Comparison of ENCODE assay signal across 8 cellular contexts in the genomic region with DNA sequence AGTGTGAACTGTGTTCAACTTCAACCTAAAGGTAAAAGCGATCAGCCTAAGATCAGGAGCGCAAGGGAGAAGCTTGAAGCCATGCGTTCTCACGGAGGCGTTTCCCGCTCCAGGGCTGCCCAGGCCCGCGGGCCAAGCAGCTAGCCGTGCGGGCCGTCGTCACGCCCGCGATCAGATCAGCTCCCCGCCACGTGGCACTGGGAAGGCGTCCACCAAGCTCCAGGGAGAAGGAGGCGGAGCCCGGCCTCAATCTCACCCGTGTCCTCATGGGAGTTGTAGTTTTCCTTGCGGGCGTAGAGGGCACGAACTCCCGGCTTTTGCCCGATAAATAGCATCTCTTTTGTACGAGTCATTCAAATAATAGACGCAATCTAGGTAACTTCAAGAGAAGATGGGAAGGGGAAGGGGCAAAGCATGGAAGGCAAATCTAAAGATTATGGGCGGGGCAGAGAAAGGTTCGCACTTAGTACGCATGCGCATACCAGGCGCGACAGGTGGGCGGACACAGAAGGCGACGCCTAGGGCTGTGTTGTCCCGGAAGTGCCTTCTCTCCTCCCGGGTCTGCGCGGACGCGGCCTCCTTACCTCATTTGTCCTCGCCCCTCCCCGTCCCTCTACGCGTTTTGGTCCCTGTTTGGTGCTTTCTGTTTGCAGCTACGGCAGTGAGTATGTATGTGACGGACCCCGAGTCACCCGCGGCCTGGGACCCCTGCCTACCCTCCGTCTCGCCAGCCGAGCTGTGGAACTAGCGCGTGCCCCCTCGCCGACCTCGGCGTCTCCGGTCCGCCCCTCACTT. TPM values are rescaled to one million over a fixed set of nuclear protein-coding genes. Genes with fewer than 3 reads are reported as not detected.
DNase-seq lines count a peak whose midpoint lies in the region; ATAC-seq and TF ChIP-seq lines count a peak whose summit lies in the region.

No MANE protein-coding gene starts in this region.

- ATAC-seq in GM18873 (IDR thresholded peaks at IDR 0.05; ENCODE audit: low FRiP score, unreplicated experiment) (peak; percentile 51), HG03135 (IDR thresholded peaks at IDR 0.05; ENCODE audit: unreplicated experiment) (peak; percentile 91)

- H3K9me3 ChIP-seq in WERI-Rb-1 (ENCODE audit: severe bottlenecking) (no peaks in the 10 kb centered on the region), mammary epithelial cell (replicated peaks; ENCODE audit: insufficient read depth, low read length) (peaks cover 4% of the 10 kb centered on the region), iPS-20b (ENCODE audit: insufficient read depth, low read depth, low read length) (0 out of 2 replicates have a peak, but pooled peaks cover 5% of the 10 kb centered on the region), skeletal muscle tissue (ENCODE audit: control insufficient read depth in 3 of 3, low read length in 3 of 3) (no peaks in the 10 kb centered on the region)

- H3K27me3 ChIP-seq in WERI-Rb-1 (ENCODE audit: insufficient read depth, low read depth, severe bottlenecking), result no peaks in the 10 kb centered on the region
- no peaks in the 10 kb centered on the region for H3K27me3 ChIP-seq in mammary epithelial cell (ENCODE audit: insufficient read depth, low read length)
- H3K27me3 ChIP-seq in iPS-20b (ENCODE audit: insufficient read depth, low read length), result peaks cover 11% of the 10 kb centered on the region
- H3K27me3 ChIP-seq in skeletal muscle tissue (ENCODE audit: control insufficient read depth in 3 of 3, insufficient read depth in 3 of 3, low read length in 3 of 3), result no peaks in the 10 kb centered on the region

- CTCF ChIA-PET in mammary epithelial cell (lab: Charles Lee; ENCODE audit: low non-redundant PET), result no interaction called here

- H3K27ac ChIP-seq in WERI-Rb-1, result peak overlapping the region; percentile 77
- peak overlapping the region; percentile 68 for H3K27ac ChIP-seq in mammary epithelial cell (ENCODE audit: insufficient read depth, low read depth, low read length)
- no peak overlapping the region for H3K27ac ChIP-seq in iPS-20b (ENCODE audit: low read length)
- H3K27ac ChIP-seq in skeletal muscle tissue (ENCODE audit: low read depth, low read length), result peak overlapping the region; percentile 90

- peaks cover 41% of the 10 kb centered on the region for H3K79me2 ChIP-seq in mammary epithelial cell (ENCODE audit: insufficient read depth, low read length)

- peak overlapping the region; percentile 100 for H2AFZ ChIP-seq in mammary epithelial cell (ENCODE audit: low read depth, low read length)

- H3K4me1 ChIP-seq in mammary epithelial cell (ENCODE audit: insufficient read depth, low read length) (peaks cover 9% of the 10 kb centered on the region), iPS-20b (ENCODE audit: insufficient read depth, low read length) (no peaks in the 10 kb centered on the region), skeletal muscle tissue (ENCODE audit: control insufficient read depth in 3 of 3, insufficient read depth in 3 of 3, low read length in 3 of 3) (peaks cover 3 to 13% (median 13%) of the 10 kb centered on the region in 3 donors)

- DNase-seq in ACHN (peak; percentile 90), NCI-H2196 treated with DMSO at 0.1 percent for 48 hours (lab: John Stamatoyannopoulos, UW; ENCODE audit: unreplicated experiment) (peak; percentile 95), WERI-Rb-1 (peak; percentile 96), mammary epithelial cell (peak; percentile 88)

- no peaks in the 10 kb centered on the region for H4K20me1 ChIP-seq in mammary epithelial cell (ENCODE audit: insufficient read depth, low read length)

- WGBS in mammary epithelial cell (ENCODE audit: low coverage, missing lambda C conversion rate), result 4% methylated on average over 30 of the region's 63 CpGs

- dilution Hi-C loops in mammary epithelial cell (cut with HindIII; ENCODE audit: low sequenced_read_pairs), result no loop called here

- in situ Hi-C loops in ACHN (cut with HindIII; ENCODE audit: low pct_ligation_motif_present, low pct_unique_long_range_greater_than_20kb, low sequenced_read_pairs) (no loop called here), mammary epithelial cell (cut with MboI; ENCODE audit: low sequenced_read_pairs in 2 of 2) (no loop called here)

- H3K36me3 ChIP-seq in WERI-Rb-1, result no peaks in the 10 kb centered on the region
- no peaks in the 10 kb centered on the region for H3K36me3 ChIP-seq in mammary epithelial cell (ENCODE audit: insufficient read depth, low read length)
- H3K36me3 ChIP-seq in iPS-20b (ENCODE audit: insufficient read depth, low read depth, low read length), result no peaks in the 10 kb centered on the region
- no peaks in the 10 kb centered on the region for H3K36me3 ChIP-seq in skeletal muscle tissue (ENCODE audit: control insufficient read depth in 3 of 3, insufficient read depth in 3 of 3, low read length in 3 of 3)

- TF ChIP-seq CTCF in WERI-Rb-1 (IDR thresholded peaks at IDR 0.05; ENCODE audit: low read depth, low read length) (no peak), mammary epithelial cell (conservative IDR thresholded peaks at IDR 0.05 in 1 of 2, IDR thresholded peaks at IDR 0.05 in 1 of 2; ENCODE audit: extremely low read depth in 1 of 2, insufficient read depth in 1 of 2, low read depth in 1 of 2, low read length in 2 of 2) (no peak)

- H3K4me3 ChIP-seq in WERI-Rb-1 (ENCODE audit: low read depth, low read length) (peak overlapping the region; percentile 85), mammary epithelial cell (replicated peaks in 1 of 3; ENCODE audit: insufficient read depth in 1 of 3, low read depth in 2 of 3, low read length in 3 of 3) (peak overlapping the region; percentile 79 to 96 (median 92)), iPS-20b (ENCODE audit: low read length) (peak overlapping the region; percentile 79), skeletal muscle tissue (ENCODE audit: low read length in 3 of 3) (peak overlapping the region; percentile 95 to 98 (median 95))

- no TSS peak for BruUV-seq in mammary epithelial cell (replicated peaks; lab: Mats Ljungman, UMichigan)

- intact Hi-C loops in mammary epithelial cell (cut with micrococcal nuclease), result loop anchor here (2.0 kb wide), 1 partner anchor 41 kb away; the partner anchor contains the start of gene ZCCHC7

- H3K9ac ChIP-seq in mammary epithelial cell (ENCODE audit: insufficient read depth, low read length) (peak overlapping the region; percentile 76), iPS-20b (ENCODE audit: low read depth, low read length) (peak overlapping the region; percentile 83; the same call in 1 of the 2 replicates), skeletal muscle tissue (ENCODE audit: low read depth in 1 of 3, low read length in 3 of 3) (peak overlapping the region; percentile 89 to 97 (median 95))

- peak overlapping the region; percentile 82 for H3K4me2 ChIP-seq in mammary epithelial cell (ENCODE audit: insufficient read depth, low read depth, low read length)

RNA-seq across cellular contexts. Expression of gene ZCCHC7, which starts 40.8 kb away (rescaled TPM):
- total RNA-seq in mammary epithelial cell (10 to 100 TPM; 15.8 to 25.5 TPM), skeletal muscle tissue (30.8 TPM)
- polyA plus RNA-seq in mammary epithelial cell, result 11.5 TPM
- polyA minus RNA-seq in mammary epithelial cell, result 15.9 TPM

RNA-seq across cellular contexts. Expression of gene PAX5, which starts 45.5 kb away (rescaled TPM):
- total RNA-seq in mammary epithelial cell (not detected), skeletal muscle tissue (not detected)
- polyA plus RNA-seq in mammary epithelial cell, result not detected
- not detected for polyA minus RNA-seq in mammary epithelial cell
